ENCODE assay signal across 9 cellular contexts in genomic region chrX:109856974-109857373, GRCh38.
DNase-seq lines count a peak whose midpoint lies in the region; FAIRE-seq and TF ChIP-seq lines count a peak whose summit lies in the region.
"Had no signal": no experiment of that assay in that cellular context is flagged by ENCODE, and none has a peak within 500 bp of the region (broad histone marks: within the 10 kb centered on the region; RNA-seq: fewer than 3 reads in every experiment).

No MANE protein-coding gene starts in this region.

- H3K4me3 ChIP-seq in AG10803 (ENCODE audit: low read length): no peak overlapping the region

- peak; percentile 80 for TF ChIP-seq CTCF in AG10803 (conservative IDR thresholded peaks at IDR 0.05; ENCODE audit: low read length)
- peak; percentile 55 for TF ChIP-seq CTCF in GM12872 (IDR thresholded peaks at IDR 0.05; ENCODE audit: insufficient read depth, low read depth, low read length)
- peak; percentile 96 for TF ChIP-seq CTCF in type B pancreatic cell (conservative IDR thresholded peaks at IDR 0.05)

- peaks cover 14% of the 10 kb centered on the region for H3K4me1 Mint-ChIP-seq in type B pancreatic cell (ENCODE audit: unreplicated experiment)

- no peak overlapping the region for H3K4me3 Mint-ChIP-seq in type B pancreatic cell
- H3K4me3 Mint-ChIP-seq: stimulated activated naive CD8-positive, alpha-beta T cell treated with anti-CD3 and anti-CD28 coated beads, Interleukin-15, Interleukin-2, amounts not matched to agents 100 ng/mL and 50 ng/mL, for 24 hours had no signal

- H3K27ac Mint-ChIP-seq in type B pancreatic cell: no peak overlapping the region
- H3K27ac Mint-ChIP-seq: stimulated activated naive CD8-positive, alpha-beta T cell treated with anti-CD3 and anti-CD28 coated beads, Interleukin-15, Interleukin-2, amounts not matched to agents 100 ng/mL and 50 ng/mL, for 24 hours had no signal

- in situ Hi-C loops in SK-MEL-5 (cut with HindIII; ENCODE audit: low pct_unique_long_range_greater_than_20kb, low sequenced_read_pairs): no loop called here

- DNase-seq in AG10803 (ENCODE audit: low read depth): no peak
- peak; percentile 50 for DNase-seq in SK-MEL-5 (ENCODE audit: low read depth, low spot score)
- DNase-seq in glomerular visceral epithelial cell (ENCODE audit: extremely low spot score): peak; percentile 38
- no peak for DNase-seq in type B pancreatic cell (ENCODE audit: extremely low spot score, unreplicated experiment)
- DNase-seq in cerebellum (ENCODE audit: low spot score): no peak
- no peak for DNase-seq in ecto neural progenitor cell (ENCODE audit: low spot score)
- no peak for DNase-seq in GM12891 (ENCODE audit: insufficient read length, low spot score)

- no peak for FAIRE-seq in GM12891 (lab: Jason Lieb, UNC)

- no peak for TF ChIP-seq POLR2A in GM12891 (IDR thresholded peaks at IDR 0.05; ENCODE audit: low read depth, low read length)

- peaks cover 6% of the 10 kb centered on the region for H3K9me3 Mint-ChIP-seq in type B pancreatic cell
- H3K9me3 Mint-ChIP-seq: stimulated activated naive CD8-positive, alpha-beta T cell treated with anti-CD3 and anti-CD28 coated beads, Interleukin-15, Interleukin-2, amounts not matched to agents 100 ng/mL and 50 ng/mL, for 24 hours had no signal

- no peaks in the 10 kb centered on the region for H3K36me3 Mint-ChIP-seq in type B pancreatic cell

- H3K27me3 Mint-ChIP-seq in type B pancreatic cell: no peaks in the 10 kb centered on the region
- H3K27me3 Mint-ChIP-seq: stimulated activated naive CD8-positive, alpha-beta T cell treated with anti-CD3 and anti-CD28 coated beads, Interleukin-15, Interleukin-2, amounts not matched to agents 100 ng/mL and 50 ng/mL, for 24 hours had no signal

TF ChIP-seq in GM12891, 5 proteins besides CTCF, POLR2A, EP300 and RAD21:
- TF ChIP-seq SPI1 (IDR thresholded peaks at IDR 0.05; ENCODE audit: low read depth, low read length) (no peak), PAX5 (IDR thresholded peaks at IDR 0.05; ENCODE audit: insufficient read depth, low read length, severe bottlenecking) (no peak), POLR2AphosphoS5 (IDR thresholded peaks at IDR 0.05; ENCODE audit: low read depth, low read length) (no peak), TAF1 (IDR thresholded peaks at IDR 0.05; ENCODE audit: low read depth, low read length) (no peak), POU2F2 (IDR thresholded peaks at IDR 0.05; ENCODE audit: low read depth, low read length) (no peak)

Comparison
In these comparisons a context has a peak if more than half of its experiments do, and no peak if none do; other contexts are left out.
1. DNase-seq: peak in SK-MEL-5 (single experiment) and glomerular visceral epithelial cell (single experiment); none in AG10803 (single experiment), type B pancreatic cell (single experiment), cerebellum (single experiment), ecto neural progenitor cell (single experiment) and GM12891 (single experiment).
2. Peak in every context shown above with its lines, with median percentiles within 50 percentile points of each other: CTCF ChIP-seq.